ENCODE assay signal across 15 cellular contexts in genomic region chrX:107955337-107955736, GRCh38. TPM values are rescaled to one million over a fixed set of nuclear protein-coding genes. Genes with fewer than 3 reads are reported as not detected.
"Had no signal": no experiment of that assay in that cellular context is flagged by ENCODE, and none has a peak within 500 bp of the region (broad histone marks: within the 10 kb centered on the region; RNA-seq: fewer than 3 reads in every experiment).

No MANE protein-coding gene starts in this region.

RNA-seq across cellular contexts. Expression of gene TEX13B, which starts 26.8 kb away (rescaled TPM):
- total RNA-seq: stomach, subcutaneous adipose tissue, suprapubic skin, temporal lobe, thoracic aorta, thyroid gland, tibial nerve, transverse colon, upper lobe of left lung, upper lobe of right lung, ureter, urinary bladder, uterus, vagina had no signal
- polyA plus RNA-seq: stomach, thymus, urinary bladder had no signal
